In genomic region chr7:140146574-140146973, GRCh38 we compare ENCODE assay signal across 28 cellular contexts. TPM values are rescaled to one million over a fixed set of nuclear protein-coding genes. Genes with fewer than 3 reads are reported as not detected.
DNase-seq lines count a peak whose midpoint lies in the region; ATAC-seq and TF ChIP-seq lines count a peak whose summit lies in the region.
"Had no signal": no experiment of that assay in that cellular context is flagged by ENCODE, and none has a peak within 500 bp of the region (broad histone marks: within the 10 kb centered on the region; RNA-seq: fewer than 3 reads in every experiment).

No MANE protein-coding gene starts in this region.

- no peak for ATAC-seq in T-helper 17 cell
- ATAC-seq: lower lobe of right lung, natural killer cell, Panc1 had no signal

- no peak for TF ChIP-seq CTCF in neural crest cell (conservative IDR thresholded peaks at IDR 0.05)

- no peak overlapping the region for H3K4me3 ChIP-seq in ectodermal cell (ENCODE audit: insufficient read depth, low read depth, low read length)
- H3K4me3 ChIP-seq: adrenal gland, BLaER1, dorsolateral prefrontal cortex, lower lobe of right lung, ovary, stomach, uterus had no signal

- DNase-seq in ACHN (peak; percentile 27), T-helper 17 cell (no peak), neural crest cell (ENCODE audit: low read depth, low spot score) (no peak), GF-D8 (lab: John Stamatoyannopoulos, UW) (no peak), GDM1 (lab: John Stamatoyannopoulos, UW) (no peak), NCI-H1417 (lab: John Stamatoyannopoulos, UW) (no peak)
- DNase-seq: activated CD8-positive, alpha-beta memory T cell treated with anti-CD3 and anti-CD28 coated beads for 24 hours; activated gamma-delta T cell treated with Interleukin-2 at 50 U/mL for 16 hours; adrenal gland; dorsolateral prefrontal cortex; HCEC 1CT; lower lobe of right lung; MV-4-11; natural killer cell; NCI-H1436 treated with DMSO at 0.1 percent for 48 hours; NCI-H2107; NCI-H446; NCI-H774; ovary; retina; SHP77; small intestine; stomach; uterus had no signal

- H3K4me1 ChIP-seq in ectodermal cell (ENCODE audit: control insufficient read depth, insufficient read depth, low read length), result peaks cover 14% of the 10 kb centered on the region
- H3K4me1 ChIP-seq: adrenal gland, BLaER1, lower lobe of right lung, uterus had no signal

- peaks cover 8% of the 10 kb centered on the region for H3K9me3 Mint-ChIP-seq in neural crest cell
- H3K9me3 Mint-ChIP-seq: natural killer cell had no signal

- peaks cover 39% of the 10 kb centered on the region for H3K4me1 Mint-ChIP-seq in T-helper 17 cell
- peaks cover 15% of the 10 kb centered on the region for H3K4me1 Mint-ChIP-seq in neural crest cell

- peak overlapping the region; percentile 40 for H3K27ac ChIP-seq in ectodermal cell (ENCODE audit: insufficient read depth, low read depth, low read length, poor library complexity, severe bottlenecking)
- H3K27ac ChIP-seq: adrenal gland, BLaER1, dorsolateral prefrontal cortex, lower lobe of right lung, ovary, stomach, uterus had no signal

- H3K36me3 Mint-ChIP-seq in T-helper 17 cell (ENCODE audit: low read depth), result peaks cover 3% of the 10 kb centered on the region
- peaks cover 9% of the 10 kb centered on the region for H3K36me3 Mint-ChIP-seq in neural crest cell (ENCODE audit: low read depth)
- H3K36me3 Mint-ChIP-seq: natural killer cell had no signal

- H3K27me3 ChIP-seq in ectodermal cell (ENCODE audit: control insufficient read depth, insufficient read depth, low read length, poor library complexity, severe bottlenecking), result no peaks in the 10 kb centered on the region
- H3K27me3 ChIP-seq: adrenal gland, BLaER1, dorsolateral prefrontal cortex, ovary, stomach, uterus had no signal

- H3K9me3 ChIP-seq in T-helper 17 cell (ENCODE audit: control insufficient read depth, low read length, poor library complexity, severe bottlenecking) (no peaks in the 10 kb centered on the region), ectodermal cell (ENCODE audit: control insufficient read depth, low read length) (no peaks in the 10 kb centered on the region)
- H3K9me3 ChIP-seq: adrenal gland, BLaER1, lower lobe of right lung, ovary, stomach, uterus had no signal

- H3K4me3 Mint-ChIP-seq in T-helper 17 cell (no peak overlapping the region), neural crest cell (no peak overlapping the region)
- H3K4me3 Mint-ChIP-seq: natural killer cell; T-helper 2 cell treated with Interferon-gamma antibody and Interleukin-4, amounts not matched to agents 5 μg/mL and 100 μg/mL, for 36 hours had no signal

- no peaks in the 10 kb centered on the region for H3K36me3 ChIP-seq in ectodermal cell (ENCODE audit: control insufficient read depth, insufficient read depth, low read length)
- H3K36me3 ChIP-seq: adrenal gland, lower lobe of right lung, ovary, uterus had no signal

- H3K27ac Mint-ChIP-seq in T-helper 17 cell (peak overlapping the region; percentile 19), neural crest cell (ENCODE audit: unreplicated experiment) (peak overlapping the region; percentile 45)
- H3K27ac Mint-ChIP-seq: natural killer cell; T-helper 2 cell treated with Interferon-gamma antibody and Interleukin-4, amounts not matched to agents 5 μg/mL and 100 μg/mL, for 36 hours had no signal

- WGBS in ectodermal cell, 2 experiments, result 55 to 71% methylated on average over 4 of the region's 4 CpGs

- in situ Hi-C loops in ACHN (cut with HindIII; ENCODE audit: low pct_ligation_motif_present, low pct_unique_long_range_greater_than_20kb, low sequenced_read_pairs), result no loop called here

- H3K27me3 Mint-ChIP-seq in T-helper 17 cell (no peaks in the 10 kb centered on the region), neural crest cell (ENCODE audit: low read depth) (no peaks in the 10 kb centered on the region)

RNA-seq across cellular contexts. Expression of gene KDM7A, which starts 30.2 kb away (rescaled TPM):
- total RNA-seq in T-helper 17 cell (10 to 100 TPM; 35.1 to 47.2 TPM), neural crest cell (4.9 and 5.2 TPM in 2 replicates)
- 8.7 TPM for polyA plus RNA-seq in ectodermal cell (2013, experiment 1 of 4)
- polyA plus RNA-seq in ectodermal cell (2013, experiment 2 of 4), result 7.7 TPM
- 6.7 TPM for polyA plus RNA-seq in ectodermal cell (2013, experiment 3 of 4)
- polyA plus RNA-seq in ectodermal cell (2013, experiment 4 of 4), result 8.1 TPM
